In the genomic region with DNA sequence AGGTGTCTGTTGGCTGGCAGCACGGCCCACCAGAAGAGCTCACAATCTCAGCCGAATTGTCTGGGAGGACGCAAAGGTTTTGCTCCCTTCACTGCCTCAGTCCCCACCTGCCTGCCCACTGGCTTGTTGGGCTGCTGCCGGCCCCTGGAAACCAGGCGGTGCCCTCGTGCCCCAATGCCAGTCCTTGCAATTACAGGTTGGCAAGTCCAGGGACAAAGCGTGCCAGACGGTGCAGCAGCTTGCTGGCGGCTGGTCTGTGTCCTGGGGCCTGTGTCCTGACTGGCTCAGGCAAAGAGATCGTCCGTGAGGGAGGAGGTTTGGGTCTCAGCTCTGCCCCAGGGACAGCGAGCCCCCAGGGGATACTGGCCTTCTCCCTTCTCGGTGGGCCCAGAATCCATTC, we compare ENCODE assay signal across 18 cellular contexts. TPM values are rescaled to one million over a fixed set of nuclear protein-coding genes. Genes with fewer than 3 reads are reported as not detected.
"Had no signal": no experiment of that assay in that cellular context is flagged by ENCODE, and none has a peak within 500 bp of the region (broad histone marks: within the 10 kb centered on the region; RNA-seq: fewer than 3 reads in every experiment).

No MANE protein-coding gene starts in this region.

- H3K4me1 ChIP-seq: testis had no signal

- H3K27me3 ChIP-seq: neutrophil, pancreas, testis, vagina had no signal

- H3K27ac ChIP-seq: neutrophil, pancreas, testis, vagina had no signal

- H3K36me3 ChIP-seq: pancreas, vagina had no signal

- H3K4me3 ChIP-seq: pancreas, smooth muscle cell, testis, vagina had no signal

- ATAC-seq: sciatic nerve; stimulated activated naive B cell treated with anti-CD40 and anti-IgM and Interleukin-4, amounts not matched to agents 10 μg/mL and 1 μg/mL and 100 μg/mL, for 72 hours; WTC11 had no signal

- H3K9me3 ChIP-seq: neutrophil, pancreas, testis, vagina had no signal

- H3K4me2 ChIP-seq: smooth muscle cell had no signal

- DNase-seq: activated T-cell treated with anti-CD3 and anti-CD28 coated beads, Interleukin-2, amount 50 U/mL, for 1 hour; effector CD4-positive, alpha-beta T cell; kidney glomerular epithelial cell; pancreas; stimulated activated CD4-positive, alpha-beta T cell treated with anti-CD3 and anti-CD28 coated beads, Interleukin-2, amount 100 ng/mL, for 48 hours; stimulated activated CD8-positive, alpha-beta memory T cell treated with anti-CD3 and anti-CD28 coated beads, Interleukin-4, amount 100 ng/mL, for 48 hours; stimulated activated naive B cell treated with anti-CD40 and anti-IgM and Interleukin-4, amounts not matched to agents 10 μg/mL and 1 μg/mL and 100 μg/mL, for 72 hours; T-helper 9 cell; testis had no signal

RNA-seq across cellular contexts. Expression of gene SPNS2, which starts 24.6 kb away (rescaled TPM):
- total RNA-seq: natural killer cell treated with Interleukin-12 subunit alpha and Interleukin-12 subunit beta and Interleukin-15 and Interleukin-18, amount 100 ng/mL, for 72 hours had no signal

RNA-seq across cellular contexts. Expression of gene SPNS3, which starts 40.4 kb away (rescaled TPM):
- total RNA-seq: astrocyte, chondrocyte, fibroblast of villous mesenchyme, smooth muscle cell, vagina, WTC11 had no signal
